In the genomic region with DNA sequence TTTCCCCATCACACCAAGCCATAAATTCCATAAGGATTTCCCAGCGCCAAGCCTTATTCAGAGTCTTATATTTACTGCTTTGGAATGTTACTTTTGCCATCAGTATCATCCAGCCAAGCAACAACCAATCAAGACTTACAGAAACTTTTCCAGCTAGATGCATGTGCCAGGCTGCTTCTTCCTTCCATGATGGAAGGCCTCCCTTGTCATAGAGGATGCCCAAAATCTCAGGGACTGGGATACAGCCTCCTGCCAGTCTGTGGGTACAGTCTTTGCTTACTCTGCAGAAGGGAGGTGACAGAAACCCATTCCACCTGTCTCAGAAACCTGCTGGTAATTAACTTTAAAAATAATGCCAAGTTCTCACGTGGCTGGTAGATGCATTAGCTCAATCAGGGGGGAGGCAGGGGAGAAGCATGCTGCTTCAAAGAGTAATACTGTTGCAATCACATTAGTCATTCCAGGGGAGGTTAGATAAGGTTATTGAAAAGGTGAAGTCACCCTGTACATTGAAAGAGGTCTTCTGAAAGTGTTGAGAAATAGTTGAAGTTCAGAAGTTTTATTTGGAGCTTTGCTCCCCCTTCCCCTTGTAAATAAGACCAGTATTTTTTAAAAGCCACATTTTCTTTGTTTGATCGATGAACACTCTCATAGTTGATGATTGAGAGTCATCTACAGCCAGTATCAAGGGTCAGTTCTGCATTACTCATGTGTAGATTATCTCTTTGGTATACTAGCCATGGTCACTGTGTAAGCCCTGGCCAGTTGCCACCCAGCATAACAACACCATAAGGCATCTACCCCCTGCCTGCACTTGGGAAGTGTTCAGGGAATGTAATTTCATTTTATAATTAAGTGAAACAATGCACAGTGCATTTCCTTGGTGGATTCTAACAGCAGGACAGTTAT, we compare ENCODE assay signal across 13 cellular contexts. TPM values are rescaled to one million over a fixed set of nuclear protein-coding genes. Genes with fewer than 3 reads are reported as not detected.
DNase-seq lines count a peak whose midpoint lies in the region; ATAC-seq and TF ChIP-seq lines count a peak whose summit lies in the region.
"Had no signal": no experiment of that assay in that cellular context is flagged by ENCODE, and none has a peak within 500 bp of the region (broad histone marks: within the 10 kb centered on the region; RNA-seq: fewer than 3 reads in every experiment).

No MANE protein-coding gene starts in this region.

- H3K4me3 ChIP-seq in fibroblast of lung (replicated peaks in 1 of 4; ENCODE audit: control extremely low read depth in 1 of 4, insufficient read depth in 1 of 4, low read depth in 3 of 4, low read length in 4 of 4) (no peak overlapping the region), ovary (no peak overlapping the region)

- 39 to 60% (median 48%) methylated on average over 3 of the region's 3 CpGs for WGBS in ovary, 3 donors

- H4K20me1 ChIP-seq in fibroblast of lung (ENCODE audit: control insufficient read depth, extremely low read depth, insufficient read depth, low read length), result no peaks in the 10 kb centered on the region

- POLR2A ChIA-PET in activated CD4-positive, alpha-beta memory T cell treated with anti-CD3 and anti-CD28 coated beads for 36 hours (lab: Charles Lee), result interaction anchor here (0.6 kb wide), 1 partner anchor 22 kb away, joined by 3 read pairs; the partner anchor contains the start of gene HLF

- no peak overlapping the region for H3K4me3 Mint-ChIP-seq in activated CD4-positive, alpha-beta memory T cell treated with anti-CD3 and anti-CD28 coated beads for 36 hours
- H3K4me3 Mint-ChIP-seq: activated CD4-positive, alpha-beta T cell treated with anti-CD3 and anti-CD28 coated beads, Interleukin-2, amount 10 ng/mL, durations not matched to agents 24 days and 14 days; mesothelial cell of epicardium had no signal

- H3K9me3 ChIP-seq in fibroblast of lung (ENCODE audit: control insufficient read depth, insufficient read depth, low read depth, low read length), result no peaks in the 10 kb centered on the region
- H3K9me3 ChIP-seq in ovary, result no peaks in the 10 kb centered on the region

- no peaks in the 10 kb centered on the region for H3K27me3 Mint-ChIP-seq in activated CD4-positive, alpha-beta memory T cell treated with anti-CD3 and anti-CD28 coated beads for 36 hours

- no peak overlapping the region for H3K27ac ChIP-seq in fibroblast of lung (ENCODE audit: insufficient read depth, low read length)
- H3K27ac ChIP-seq in ovary, result peak overlapping the region; percentile 13 to 89
- H3K27ac ChIP-seq: epithelial cell of prostate had no signal

- peaks cover 13% of the 10 kb centered on the region for H3K4me1 Mint-ChIP-seq in activated CD4-positive, alpha-beta memory T cell treated with anti-CD3 and anti-CD28 coated beads for 36 hours (ENCODE audit: low read depth)

- H3K9ac ChIP-seq in fibroblast of lung (ENCODE audit: insufficient read depth, low read length), result no peak overlapping the region

- CTCF ChIA-PET in activated CD4-positive, alpha-beta memory T cell treated with anti-CD3 and anti-CD28 coated beads for 36 hours (lab: Charles Lee), result no interaction called here

- H3K36me3 Mint-ChIP-seq in activated CD4-positive, alpha-beta memory T cell treated with anti-CD3 and anti-CD28 coated beads for 36 hours, result no peaks in the 10 kb centered on the region
- H3K36me3 Mint-ChIP-seq: activated naive CD4-positive, alpha-beta T cell treated with anti-CD3 and anti-CD28 coated beads, Interleukin-2, amount 50 U/mL, for 72 hours; mesothelial cell of epicardium had no signal

- peak overlapping the region; percentile 48 for H3K4me2 ChIP-seq in fibroblast of lung (ENCODE audit: extremely low read depth, insufficient read depth, low read length)

- no peak overlapping the region for H3K27ac Mint-ChIP-seq in activated CD4-positive, alpha-beta memory T cell treated with anti-CD3 and anti-CD28 coated beads for 36 hours
- H3K27ac Mint-ChIP-seq: activated CD4-positive, alpha-beta T cell treated with anti-CD3 and anti-CD28 coated beads, Interleukin-2, amount 10 ng/mL, durations not matched to agents 24 days and 14 days; activated naive CD4-positive, alpha-beta T cell treated with anti-CD3 and anti-CD28 coated beads, Interleukin-2, amount 50 U/mL, for 72 hours; mesothelial cell of epicardium had no signal

- no peak for ATAC-seq in HG03196 (IDR thresholded peaks at IDR 0.05; ENCODE audit: unreplicated experiment)

- H3K27me3 ChIP-seq in fibroblast of lung (ENCODE audit: control insufficient read depth, insufficient read depth, low read length), result no peaks in the 10 kb centered on the region
- no peaks in the 10 kb centered on the region for H3K27me3 ChIP-seq in ovary

- H3K79me2 ChIP-seq in fibroblast of lung (ENCODE audit: control insufficient read depth, insufficient read depth, low read length), result no peaks in the 10 kb centered on the region

- TF ChIP-seq POLR2A in ovary (IDR thresholded peaks at IDR 0.05), result no peak

- no peak for TF ChIP-seq EP300 in ovary (IDR thresholded peaks at IDR 0.05)

- H3K9me3 Mint-ChIP-seq in activated CD4-positive, alpha-beta memory T cell treated with anti-CD3 and anti-CD28 coated beads for 36 hours, result no peaks in the 10 kb centered on the region
- H3K9me3 Mint-ChIP-seq: activated naive CD4-positive, alpha-beta T cell treated with anti-CD3 and anti-CD28 coated beads, Interleukin-2, amount 50 U/mL, for 72 hours had no signal

- H3K4me1 ChIP-seq in fibroblast of lung (ENCODE audit: control insufficient read depth, extremely low read depth, insufficient read depth, low read length) (peaks cover 31% of the 10 kb centered on the region), ovary (ENCODE audit: insufficient read depth) (peaks cover 38% of the 10 kb centered on the region)

- DNase-seq in ELR (ENCODE audit: low read depth), result peak; percentile 33
- peak; percentile 12 for DNase-seq in T1000 (lab: John Stamatoyannopoulos, UW)
- DNase-seq in fibroblast of lung (ENCODE audit: low read depth in 2 of 2), result peak; percentile 25 to 67
- peak in 1 of 5 donors; percentile 42 for DNase-seq in ovary
- DNase-seq in stimulated activated naive CD4-positive, alpha-beta T cell treated with Interleukin-2 at 50 U/mL for 16 hours (lab: John Stamatoyannopoulos, UW), result no peak
- no peak for DNase-seq in NCI-H1694 treated with DMSO at 0.1 percent for 48 hours (lab: John Stamatoyannopoulos, UW)
- no peak for DNase-seq in activated CD4-positive, alpha-beta memory T cell treated with anti-CD3 and anti-CD28 coated beads for 36 hours
- DNase-seq: activated CD4-positive, alpha-beta T cell treated with anti-CD3 and anti-CD28 coated beads, Interleukin-2, amount 10 ng/mL, durations not matched to agents 24 days and 14 days; NCI-H1417 treated with DMSO at 0.1 percent for 48 hours had no signal

- TF ChIP-seq CTCF in fibroblast of lung (conservative IDR thresholded peaks at IDR 0.05 in 1 of 2, IDR thresholded peaks at IDR 0.05 in 1 of 2; ENCODE audit: low read depth in 1 of 2, low read length in 2 of 2) (no peak), ovary (IDR thresholded peaks at IDR 0.05) (no peak)

- H2AFZ ChIP-seq in fibroblast of lung (ENCODE audit: low read length), result no peak overlapping the region

- no peaks in the 10 kb centered on the region for H3K36me3 ChIP-seq in fibroblast of lung (ENCODE audit: control insufficient read depth, insufficient read depth, low read length)
- H3K36me3 ChIP-seq in ovary, result no peaks in the 10 kb centered on the region

- intact Hi-C loops in ovary (cut with DNase I), result no loop called here
- intact Hi-C loops in activated CD4-positive, alpha-beta memory T cell treated with anti-CD3 and anti-CD28 coated beads for 36 hours (cut with micrococcal nuclease), result no loop called here

RNA-seq across cellular contexts. Expression of gene HLF, which starts 22.2 kb away (rescaled TPM):
- 0.17 and 0.51 TPM in 2 replicates for total RNA-seq in fibroblast of lung
- polyA plus RNA-seq in fibroblast of lung, result 0.18 and 0.69 TPM in 2 replicates
- polyA plus RNA-seq in fibroblast of lung (2012), result 0.23 TPM in 2 replicates
- 3.5 TPM in 1 of 2 replicates, not detected in the other for polyA minus RNA-seq in fibroblast of lung (ENCODE audit: low replicate concordance)
- total RNA-seq in ovary, result 100 to 1,000 TPM in 1 of 7 donors, 10 to 100 TPM in 6; 38.9 to 106 (median 54.3) TPM
- 10 to 100 TPM; 28.0 to 37.9 TPM for polyA plus RNA-seq in ovary
- total RNA-seq in activated CD4-positive, alpha-beta memory T cell treated with anti-CD3 and anti-CD28 coated beads for 36 hours, result 1 to 10 TPM; 3.4 to 3.5 TPM

Comparison
In these comparisons a context has a peak if more than half of its experiments do, and no peak if none do; other contexts are left out.
1. DNase-seq: peak in ELR (single experiment), T1000 (single experiment) and fibroblast of lung (2 of 2); none in stimulated activated naive CD4-positive, alpha-beta T cell treated with Interleukin-2 at 50 U/mL for 16 hours (single experiment), NCI-H1694 treated with DMSO at 0.1 percent for 48 hours (single experiment) and activated CD4-positive, alpha-beta memory T cell treated with anti-CD3 and anti-CD28 coated beads for 36 hours (single experiment).
2. RNA of gene HLF, which starts 22.2 kb away (total RNA-seq): 38.9 to 106 TPM in ovary; 3.4 to 3.5 TPM in activated CD4-positive, alpha-beta memory T cell treated with anti-CD3 and anti-CD28 coated beads for 36 hours and 0.17 to 0.51 TPM in fibroblast of lung; every median in the first group is over 4 times any median in the second.